In genomic region chr1:100785399-100786082, GRCh38 we compare ENCODE assay signal across 1 cellular context.
TF ChIP-seq lines count a peak whose summit lies in the region.

No MANE protein-coding gene starts in this region.

TF ChIP-seq in K562, 482 proteins besides CTCF, POLR2A, EP300 and RAD21 (continued from another document and continues in another):
- TF ChIP-seq ZNF318 (IDR thresholded peaks at IDR 0.05; ENCODE audit: borderline replicate concordance in 1 of 2, low read depth in 1 of 2) (no peak), ZNF384 (IDR thresholded peaks at IDR 0.05; ENCODE audit: low read depth, low read length) (no peak), KAT7 (CRISPR knock-in tag; IDR thresholded peaks at IDR 0.05; ENCODE audit: borderline replicate concordance) (no peak), NUFIP1 (IDR thresholded peaks at IDR 0.05; ENCODE audit: partially characterized antibody) (no peak), MAFG (tag; conservative IDR thresholded peaks at IDR 0.05) (peak; percentile 58), THRA (IDR thresholded peaks at IDR 0.05) (no peak), HDAC1 (IDR thresholded peaks at IDR 0.05) (peak in 1 of 2 experiments; percentile 41; a peak in 1 of 4 replicates), TBP (optimal IDR thresholded peaks at IDR 0.05; ENCODE audit: low read depth, low read length) (no peak), ILK (tag; IDR thresholded peaks at IDR 0.05; ENCODE audit: borderline replicate concordance, low read depth) (no peak), POLR2G (IDR thresholded peaks at IDR 0.05; ENCODE audit: low read depth, low read length) (no peak), MLLT1 (IDR thresholded peaks at IDR 0.05) (peak in 1 of 2 experiments; percentile 99; a peak in 2 of 4 replicates), NFRKB (IDR thresholded peaks at IDR 0.05; ENCODE audit: low read depth) (peak; percentile 89), NR2C2 (CRISPR knock-in tag; IDR thresholded peaks at IDR 0.05) (no peak), NR2C2 (tag; IDR thresholded peaks at IDR 0.05) (no peak), ZNF644 (tag; IDR thresholded peaks at IDR 0.05; ENCODE audit: low read depth) (no peak), ZFP91 (CRISPR knock-in tag; IDR thresholded peaks at IDR 0.05) (no peak), IRF9 (tag; IDR thresholded peaks at IDR 0.05) (no peak), ZNF764 (CRISPR knock-in tag; IDR thresholded peaks at IDR 0.05; ENCODE audit: low read depth) (no peak), SMAD3 (CRISPR knock-in tag; conservative IDR thresholded peaks at IDR 0.05) (no peak), ZNF79 (CRISPR knock-in tag; IDR thresholded peaks at IDR 0.05; ENCODE audit: low read depth) (no peak), FOXJ2 (tag; IDR thresholded peaks at IDR 0.05) (no peak), FOXM1 (IDR thresholded peaks at IDR 0.05; ENCODE audit: low read depth) (peak; percentile 80), FOXM1 (CRISPR knock-in tag; IDR thresholded peaks at IDR 0.05; ENCODE audit: low read depth) (no peak), ZNF740 (CRISPR knock-in tag; IDR thresholded peaks at IDR 0.05) (no peak), ZNF740 (tag; IDR thresholded peaks at IDR 0.05) (no peak), VEZF1 (CRISPR knock-in tag; IDR thresholded peaks at IDR 0.05) (no peak; the same call in 1 of the 2 replicates), SNIP1 (IDR thresholded peaks at IDR 0.05; ENCODE audit: low read depth) (no peak), ZNF174 (CRISPR knock-in tag; IDR thresholded peaks at IDR 0.05) (no peak), TSC22D4 (tag; IDR thresholded peaks at IDR 0.05) (no peak), THRB (CRISPR knock-in tag; conservative IDR thresholded peaks at IDR 0.05) (no peak), ZNF561 (CRISPR knock-in tag; conservative IDR thresholded peaks at IDR 0.05) (no peak), TAF9B (IDR thresholded peaks at IDR 0.05; ENCODE audit: partially characterized antibody) (peak; percentile 29), ZFP30 (CRISPR knock-in tag; IDR thresholded peaks at IDR 0.05; ENCODE audit: borderline replicate concordance) (no peak)
- TF ChIP-seq, protein P1, sequence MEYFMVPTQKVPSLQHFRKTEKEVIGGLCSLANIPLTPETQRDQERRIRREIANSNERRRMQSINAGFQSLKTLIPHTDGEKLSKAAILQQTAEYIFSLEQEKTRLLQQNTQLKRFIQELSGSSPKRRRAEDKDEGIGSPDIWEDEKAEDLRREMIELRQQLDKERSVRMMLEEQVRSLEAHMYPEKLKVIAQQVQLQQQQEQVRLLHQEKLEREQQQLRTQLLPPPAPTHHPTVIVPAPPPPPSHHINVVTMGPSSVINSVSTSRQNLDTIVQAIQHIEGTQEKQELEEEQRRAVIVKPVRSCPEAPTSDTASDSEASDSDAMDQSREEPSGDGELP (CRISPR knock-in tag; IDR thresholded peaks at IDR 0.05; ENCODE audit: borderline replicate concordance), result no peak
- TF ChIP-seq, protein P2, sequence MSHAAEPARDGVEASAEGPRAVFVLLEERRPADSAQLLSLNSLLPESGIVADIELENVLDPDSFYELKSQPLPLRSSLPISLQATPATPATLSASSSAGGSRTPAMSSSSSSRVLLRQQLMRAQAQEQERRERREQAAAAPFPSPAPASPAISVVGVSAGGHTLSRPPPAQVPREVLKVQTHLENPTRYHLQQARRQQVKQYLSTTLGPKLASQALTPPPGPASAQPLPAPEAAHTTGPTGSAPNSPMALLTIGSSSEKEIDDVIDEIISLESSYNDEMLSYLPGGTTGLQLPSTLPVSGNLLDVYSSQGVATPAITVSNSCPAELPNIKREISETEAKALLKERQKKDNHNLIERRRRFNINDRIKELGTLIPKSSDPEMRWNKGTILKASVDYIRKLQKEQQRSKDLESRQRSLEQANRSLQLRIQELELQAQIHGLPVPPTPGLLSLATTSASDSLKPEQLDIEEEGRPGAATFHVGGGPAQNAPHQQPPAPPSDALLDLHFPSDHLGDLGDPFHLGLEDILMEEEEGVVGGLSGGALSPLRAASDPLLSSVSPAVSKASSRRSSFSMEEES (CRISPR knock-in tag; IDR thresholded peaks at IDR 0.05), result no peak
- TF ChIP-seq, protein P3, sequence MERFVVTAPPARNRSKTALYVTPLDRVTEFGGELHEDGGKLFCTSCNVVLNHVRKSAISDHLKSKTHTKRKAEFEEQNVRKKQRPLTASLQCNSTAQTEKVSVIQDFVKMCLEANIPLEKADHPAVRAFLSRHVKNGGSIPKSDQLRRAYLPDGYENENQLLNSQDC (CRISPR knock-in tag; IDR thresholded peaks at IDR 0.05), result no peak
- TF ChIP-seq, protein P4, sequence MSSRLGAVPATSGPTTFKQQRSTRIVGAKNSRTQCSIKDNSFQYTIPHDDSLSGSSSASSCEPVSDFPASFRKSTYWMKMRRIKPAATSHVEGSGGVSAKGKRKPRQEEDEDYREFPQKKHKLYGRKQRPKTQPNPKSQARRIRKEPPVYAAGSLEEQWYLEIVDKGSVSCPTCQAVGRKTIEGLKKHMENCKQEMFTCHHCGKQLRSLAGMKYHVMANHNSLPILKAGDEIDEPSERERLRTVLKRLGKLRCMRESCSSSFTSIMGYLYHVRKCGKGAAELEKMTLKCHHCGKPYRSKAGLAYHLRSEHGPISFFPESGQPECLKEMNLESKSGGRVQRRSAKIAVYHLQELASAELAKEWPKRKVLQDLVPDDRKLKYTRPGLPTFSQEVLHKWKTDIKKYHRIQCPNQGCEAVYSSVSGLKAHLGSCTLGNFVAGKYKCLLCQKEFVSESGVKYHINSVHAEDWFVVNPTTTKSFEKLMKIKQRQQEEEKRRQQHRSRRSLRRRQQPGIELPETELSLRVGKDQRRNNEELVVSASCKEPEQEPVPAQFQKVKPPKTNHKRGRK (tag; IDR thresholded peaks at IDR 0.05), result peak; percentile 55
